Comparison of ENCODE assay signal across 14 cellular contexts in genomic region chr9:93255994-93256877, GRCh38.
A peak's percentile ranks its signal among the peaks of the same experiment; 100 is the strongest.
DNase-seq lines count a peak whose midpoint lies in the region; ATAC-seq and TF ChIP-seq lines count a peak whose summit lies in the region.
"Had no signal": no experiment of that assay in that cellular context is flagged by ENCODE, and none has a peak within 500 bp of the region (broad histone marks: within the 10 kb centered on the region; RNA-seq: fewer than 3 reads in every experiment).

No MANE protein-coding gene starts in this region.

- H3K27ac ChIP-seq in ovary, result no peak overlapping the region
- H3K27ac ChIP-seq: Peyer's patch had no signal

- H3K36me3 Mint-ChIP-seq in activated T-helper 17 cell treated with anti-CD3 and anti-CD28 coated beads, Interleukin-2, amount 50 U/mL, for 72 hours (ENCODE audit: low read depth), result no peaks in the 10 kb centered on the region

- DNase-seq in cardiac septum (ENCODE audit: low spot score) (peak; percentile 27), left ventricle myocardium superior (no peak), islet precursor cell (peak; percentile 45), ovary (peak in 3 of 5 donors; percentile 4 to 15 (median 11)), NCI-H2196 treated with DMSO at 0.1 percent for 48 hours (lab: John Stamatoyannopoulos, UW; ENCODE audit: unreplicated experiment) (no peak)
- DNase-seq: cortex of kidney; foreskin melanocyte; Karpas-422; stimulated activated CD4-positive, alpha-beta T cell treated with anti-CD3 and anti-CD28 coated beads, Interleukin-15, amount 100 ng/mL, for 24 hours; stimulated activated naive CD4-positive, alpha-beta T cell treated with Interleukin-2 at 50 U/mL for 16 hours had no signal

- no peak for ATAC-seq in left ventricle myocardium superior
- ATAC-seq in activated T-helper 17 cell treated with anti-CD3 and anti-CD28 coated beads, Interleukin-2, amount 50 U/mL, for 72 hours (replicated peaks), result no peak
- ATAC-seq in HG03159 (IDR thresholded peaks at IDR 0.05; ENCODE audit: unreplicated experiment), result no peak
- ATAC-seq: HCT116 had no signal

- H3K36me3 ChIP-seq in ovary, result no peaks in the 10 kb centered on the region

- no peak for TF ChIP-seq POLR2A in ovary (IDR thresholded peaks at IDR 0.05)

- 91 to 93% (median 92%) methylated on average over 19 to 22 of the region's 22 CpGs for WGBS in ovary, 3 donors

- no peak for TF ChIP-seq CTCF in ovary (IDR thresholded peaks at IDR 0.05)

- no peaks in the 10 kb centered on the region for H3K4me1 ChIP-seq in ovary (ENCODE audit: insufficient read depth)
- H3K4me1 ChIP-seq: Peyer's patch had no signal

- no peak overlapping the region for H3K4me3 Mint-ChIP-seq in activated T-helper 17 cell treated with anti-CD3 and anti-CD28 coated beads, Interleukin-2, amount 50 U/mL, for 72 hours

- no peaks in the 10 kb centered on the region for H3K9me3 ChIP-seq in ovary
- H3K9me3 ChIP-seq: Peyer's patch had no signal

- TF ChIP-seq EP300 in ovary (IDR thresholded peaks at IDR 0.05), result no peak

- intact Hi-C loops in cardiac septum (cut with DNase I), result no loop called here
- intact Hi-C loops in left ventricle myocardium superior (cut with micrococcal nuclease), result no loop called here
- intact Hi-C loops in ovary (cut with DNase I), result no loop called here

- no peaks in the 10 kb centered on the region for H3K4me1 Mint-ChIP-seq in activated T-helper 17 cell treated with anti-CD3 and anti-CD28 coated beads, Interleukin-2, amount 50 U/mL, for 72 hours

- no peak overlapping the region for H3K4me3 ChIP-seq in ovary
- H3K4me3 ChIP-seq: Peyer's patch had no signal

- no peaks in the 10 kb centered on the region for H3K9me3 Mint-ChIP-seq in activated T-helper 17 cell treated with anti-CD3 and anti-CD28 coated beads, Interleukin-2, amount 50 U/mL, for 72 hours

- no peaks in the 10 kb centered on the region for H3K27me3 Mint-ChIP-seq in activated T-helper 17 cell treated with anti-CD3 and anti-CD28 coated beads, Interleukin-2, amount 50 U/mL, for 72 hours

- H3K27ac Mint-ChIP-seq in activated T-helper 17 cell treated with anti-CD3 and anti-CD28 coated beads, Interleukin-2, amount 50 U/mL, for 72 hours, result no peak overlapping the region

- no peaks in the 10 kb centered on the region for H3K27me3 ChIP-seq in ovary
- H3K27me3 ChIP-seq: Peyer's patch had no signal

Comparison
In these comparisons a context has a peak if more than half of its experiments do, and no peak if none do; other contexts are left out.
1. DNase-seq: peak in cardiac septum (single experiment), islet precursor cell (single experiment) and ovary (3 of 5); none in left ventricle myocardium superior (single experiment) and NCI-H2196 treated with DMSO at 0.1 percent for 48 hours (single experiment).